ENCODE assay signal across 8 cellular contexts in the genomic region with DNA sequence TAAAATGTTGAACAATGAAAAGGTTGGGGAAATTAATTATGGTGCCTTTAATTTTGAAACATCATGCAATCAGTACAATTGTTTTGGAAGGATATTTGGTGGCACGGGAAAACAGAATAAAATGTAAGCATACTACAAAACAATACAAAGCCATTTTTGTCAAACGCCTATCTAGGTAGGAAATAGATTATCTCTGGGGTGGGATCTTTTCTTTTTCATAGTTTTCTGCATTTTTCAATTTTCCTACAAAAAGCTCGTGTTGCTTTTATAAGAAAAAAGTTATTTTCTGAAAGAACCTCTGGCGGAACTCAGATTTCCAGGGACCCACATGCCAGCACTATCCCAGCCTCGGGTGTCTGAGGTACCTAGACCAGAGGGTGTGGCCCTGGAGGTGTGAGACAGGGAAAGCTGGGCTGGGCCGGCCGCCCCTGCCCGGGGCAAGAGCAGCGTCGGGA. TPM values are rescaled to one million over a fixed set of nuclear protein-coding genes. Genes with fewer than 3 reads are reported as not detected.
DNase-seq lines count a peak whose midpoint lies in the region; ATAC-seq and TF ChIP-seq lines count a peak whose summit lies in the region.

No MANE protein-coding gene starts in this region.

- no peaks in the 10 kb centered on the region for H3K27me3 Mint-ChIP-seq in stimulated activated naive CD8-positive, alpha-beta T cell treated with anti-CD3 and anti-CD28 coated beads, Interleukin-15, Interleukin-2, amounts not matched to agents 100 ng/mL and 50 ng/mL, for 24 hours
- peaks cover 9% of the 10 kb centered on the region for H3K27me3 Mint-ChIP-seq in mesothelial cell of epicardium (ENCODE audit: low read depth)

- WGBS in aorta, 2 donors: 5 to 6% methylated on average over 10 of the region's 10 CpGs

- H3K9me3 Mint-ChIP-seq in stimulated activated naive CD8-positive, alpha-beta T cell treated with anti-CD3 and anti-CD28 coated beads, Interleukin-15, Interleukin-2, amounts not matched to agents 100 ng/mL and 50 ng/mL, for 24 hours: no peaks in the 10 kb centered on the region
- no peaks in the 10 kb centered on the region for H3K9me3 Mint-ChIP-seq in mesothelial cell of epicardium

- H3K27ac ChIP-seq in aorta (ENCODE audit: low read depth in 1 of 2, low read length in 2 of 2): peak overlapping the region in 1 of 2 donors; percentile 77

- no peaks in the 10 kb centered on the region for H3K9me3 ChIP-seq in aorta (ENCODE audit: control insufficient read depth, low read length)

- H3K4me3 Mint-ChIP-seq in stimulated activated naive CD8-positive, alpha-beta T cell treated with anti-CD3 and anti-CD28 coated beads, Interleukin-15, Interleukin-2, amounts not matched to agents 100 ng/mL and 50 ng/mL, for 24 hours: peak overlapping the region; percentile 86
- H3K4me3 Mint-ChIP-seq in mesothelial cell of epicardium: peak overlapping the region; percentile 87

- no peaks in the 10 kb centered on the region for H3K27me3 ChIP-seq in aorta (ENCODE audit: control insufficient read depth in 1 of 2, insufficient read depth in 2 of 2, low read length in 1 of 2)

- H3K36me3 Mint-ChIP-seq in stimulated activated naive CD8-positive, alpha-beta T cell treated with anti-CD3 and anti-CD28 coated beads, Interleukin-15, Interleukin-2, amounts not matched to agents 100 ng/mL and 50 ng/mL, for 24 hours (ENCODE audit: low read depth): no peaks in the 10 kb centered on the region
- no peaks in the 10 kb centered on the region for H3K36me3 Mint-ChIP-seq in mesothelial cell of epicardium

- no peaks in the 10 kb centered on the region for H3K36me3 ChIP-seq in aorta (ENCODE audit: control insufficient read depth in 1 of 2, insufficient read depth in 2 of 2, low read length in 1 of 2)

- intact Hi-C loops in aorta (cut with DNase I): loop anchor here in 1 of 2 donors (5.0 kb wide), 1 partner anchor 76 kb away; no protein-coding TSS in a partner anchor

- DNase-seq in stimulated activated naive CD8-positive, alpha-beta T cell treated with anti-CD3 and anti-CD28 coated beads, Interleukin-15, Interleukin-2, amounts not matched to agents 100 U/mL and 50 U/mL, for 24 hours: no peak
- DNase-seq in cardiac fibroblast (ENCODE audit: low read depth in 2 of 2): no peak
- DNase-seq in mesothelial cell of epicardium (ENCODE audit: low spot score in 2 of 2, unreplicated experiment in 2 of 2): no peak
- no peak for DNase-seq in aorta
- DNase-seq in NCI-H187 (lab: John Stamatoyannopoulos, UW): no peak

- H3K4me1 Mint-ChIP-seq in stimulated activated naive CD8-positive, alpha-beta T cell treated with anti-CD3 and anti-CD28 coated beads, Interleukin-15, Interleukin-2, amounts not matched to agents 100 ng/mL and 50 ng/mL, for 24 hours (ENCODE audit: low read depth): peaks cover 35% of the 10 kb centered on the region
- peaks cover 15% of the 10 kb centered on the region for H3K4me1 Mint-ChIP-seq in mesothelial cell of epicardium

- H3K4me1 ChIP-seq in aorta (ENCODE audit: control insufficient read depth in 1 of 2, insufficient read depth in 2 of 2, low read length in 2 of 2): peaks cover 0 to 5% of the 10 kb centered on the region in 2 donors

- H3K27ac Mint-ChIP-seq in stimulated activated naive CD8-positive, alpha-beta T cell treated with anti-CD3 and anti-CD28 coated beads, Interleukin-15, Interleukin-2, amounts not matched to agents 100 ng/mL and 50 ng/mL, for 24 hours: peak overlapping the region; percentile 74
- H3K27ac Mint-ChIP-seq in mesothelial cell of epicardium: peak overlapping the region; percentile 53

- peak overlapping the region; percentile 62 to 72 for H3K4me3 ChIP-seq in cardiac fibroblast (replicated peaks in 1 of 2; ENCODE audit: low read depth in 2 of 2, low read length in 2 of 2)
- peak overlapping the region; percentile 10 for H3K4me3 ChIP-seq in aorta (ENCODE audit: low read length in 2 of 2)

- ATAC-seq in stimulated activated naive CD8-positive, alpha-beta T cell treated with anti-CD3 and anti-CD28 coated beads, Interleukin-15, Interleukin-2, amounts not matched to agents 100 U/mL and 50 U/mL, for 24 hours: no peak
- ATAC-seq in aorta (ENCODE audit: low FRiP score) (no peak), GM21526 (IDR thresholded peaks at IDR 0.05; ENCODE audit: low FRiP score, unreplicated experiment) (no peak), HG02798 (IDR thresholded peaks at IDR 0.05; ENCODE audit: poor library complexity, unreplicated experiment) (no peak)

- TF ChIP-seq CTCF in cardiac fibroblast (IDR thresholded peaks at IDR 0.05; ENCODE audit: low read depth, low read length): no peak
- no peak for TF ChIP-seq CTCF in mesothelial cell of epicardium (IDR thresholded peaks at IDR 0.05; ENCODE audit: unreplicated experiment)

RNA-seq across cellular contexts. Expression of gene MAP3K3, which starts 1.0 kb away (rescaled TPM):
- total RNA-seq in mesothelial cell of epicardium (23.1 to 24.0 TPM (median 23.4 TPM) in 3 replicates), aorta (10 to 100 TPM; 54.5 to 83.2 TPM)
- 10 to 100 TPM; 16.2 to 40.4 TPM for polyA plus RNA-seq in aorta

RNA-seq across cellular contexts. Expression of gene TACO1, which starts 20.6 kb away (rescaled TPM):
- total RNA-seq in mesothelial cell of epicardium (14.2 to 18.9 TPM (median 16.2 TPM) in 3 replicates), aorta (10 to 100 TPM; 10.8 to 11.0 TPM)
- polyA plus RNA-seq in aorta: 10 to 100 TPM; 13.1 to 17.5 TPM
